In genomic region chr7:95470452-95470851, GRCh38 we compare ENCODE assay signal across 8 cellular contexts. TPM values are rescaled to one million over a fixed set of nuclear protein-coding genes. Genes with fewer than 3 reads are reported as not detected.
DNase-seq lines count a peak whose midpoint lies in the region; ATAC-seq and TF ChIP-seq lines count a peak whose summit lies in the region.

No MANE protein-coding gene starts in this region.

- H3K4me2 ChIP-seq in BLaER1: peak overlapping the region; percentile 39

- no peaks in the 10 kb centered on the region for H3K27me3 Mint-ChIP-seq in endodermal cell (ENCODE audit: insufficient read depth)
- H3K27me3 Mint-ChIP-seq in stimulated activated naive B cell treated with anti-CD40 and anti-IgM and Interleukin-4, amounts not matched to agents 10 μg/mL and 1 μg/mL and 100 μg/mL, for 72 hours: no peaks in the 10 kb centered on the region

- H3K27ac ChIP-seq in BLaER1 (no peak overlapping the region), endodermal cell (ENCODE audit: low read depth, low read length) (peak overlapping the region; percentile 95)

- H3K9ac ChIP-seq in BLaER1: no peak overlapping the region
- no peak overlapping the region for H3K9ac ChIP-seq in endodermal cell (ENCODE audit: extremely low read depth, low read length, poor library complexity, severe bottlenecking)

- no peaks in the 10 kb centered on the region for H3K9me3 ChIP-seq in BLaER1
- H3K9me3 ChIP-seq in endodermal cell (ENCODE audit: control insufficient read depth, low read length): no peaks in the 10 kb centered on the region

- no peak for TF ChIP-seq CTCF in endodermal cell (conservative IDR thresholded peaks at IDR 0.05)

- DNase-seq in NCI-H510A (lab: John Stamatoyannopoulos, UW): peak; percentile 37
- DNase-seq in endodermal cell: no peak
- DNase-seq in stimulated activated naive B cell treated with anti-CD40 and anti-IgM and Interleukin-4, amounts not matched to agents 10 μg/mL and 1 μg/mL and 100 μg/mL, for 72 hours: peak; percentile 9
- no peak for DNase-seq in activated CD4-positive, alpha-beta T cell treated with anti-CD3 and anti-CD28 coated beads, Interleukin-2, amount 50 U/mL, for 4 hours
- no peak for DNase-seq in activated naive CD4-positive, alpha-beta T cell (lab: John Stamatoyannopoulos, UW)

- 0 to 43% methylated on average over 1 to 3 of the region's 3 CpGs for WGBS in endodermal cell (ENCODE audit: insufficient coverage in 1 of 2, insufficient read length in 1 of 2), 2 experiments

- no peak overlapping the region for H3K4me3 Mint-ChIP-seq in endodermal cell
- no peak overlapping the region for H3K4me3 Mint-ChIP-seq in stimulated activated naive B cell treated with anti-CD40 and anti-IgM and Interleukin-4, amounts not matched to agents 10 μg/mL and 1 μg/mL and 100 μg/mL, for 72 hours

- H4K20me1 ChIP-seq in BLaER1: no peaks in the 10 kb centered on the region

- no peaks in the 10 kb centered on the region for H3K36me3 Mint-ChIP-seq in endodermal cell (ENCODE audit: low read depth)
- H3K36me3 Mint-ChIP-seq in stimulated activated naive B cell treated with anti-CD40 and anti-IgM and Interleukin-4, amounts not matched to agents 10 μg/mL and 1 μg/mL and 100 μg/mL, for 72 hours: no peaks in the 10 kb centered on the region

- no peaks in the 10 kb centered on the region for H3K36me3 ChIP-seq in BLaER1
- H3K36me3 ChIP-seq in endodermal cell (ENCODE audit: control insufficient read depth, insufficient read depth, low read length): no peaks in the 10 kb centered on the region

- H3K4me1 Mint-ChIP-seq in endodermal cell: peaks cover 22% of the 10 kb centered on the region
- peaks cover 2 to 22% of the 10 kb centered on the region in 2 donors for H3K4me1 Mint-ChIP-seq in stimulated activated naive B cell treated with anti-CD40 and anti-IgM and Interleukin-4, amounts not matched to agents 10 μg/mL and 1 μg/mL and 100 μg/mL, for 72 hours

- H3K4me3 ChIP-seq in BLaER1 (no peak overlapping the region), endodermal cell (ENCODE audit: low read length) (no peak overlapping the region)

- no peaks in the 10 kb centered on the region for H3K27me3 ChIP-seq in BLaER1
- H3K27me3 ChIP-seq in endodermal cell (ENCODE audit: control insufficient read depth, insufficient read depth, low read length, poor library complexity, severe bottlenecking): no peaks in the 10 kb centered on the region

- no peaks in the 10 kb centered on the region for H3K9me3 Mint-ChIP-seq in endodermal cell
- H3K9me3 Mint-ChIP-seq in stimulated activated naive B cell treated with anti-CD40 and anti-IgM and Interleukin-4, amounts not matched to agents 10 μg/mL and 1 μg/mL and 100 μg/mL, for 72 hours: no peaks in the 10 kb centered on the region

- H3K4me1 ChIP-seq in BLaER1: peaks cover 28% of the 10 kb centered on the region
- peaks cover 4% of the 10 kb centered on the region for H3K4me1 ChIP-seq in endodermal cell (ENCODE audit: control insufficient read depth, insufficient read depth, low read length)

- H3K27ac Mint-ChIP-seq in endodermal cell: no peak overlapping the region
- H3K27ac Mint-ChIP-seq in stimulated activated naive B cell treated with anti-CD40 and anti-IgM and Interleukin-4, amounts not matched to agents 10 μg/mL and 1 μg/mL and 100 μg/mL, for 72 hours: no peak overlapping the region

- ATAC-seq in GM19395 (IDR thresholded peaks at IDR 0.05; ENCODE audit: unreplicated experiment) (peak; percentile 99), HG03280 (IDR thresholded peaks at IDR 0.05; ENCODE audit: unreplicated experiment) (peak; percentile 90)
- ATAC-seq in stimulated activated naive B cell treated with anti-CD40 and anti-IgM and Interleukin-4, amounts not matched to agents 10 μg/mL and 1 μg/mL and 100 μg/mL, for 72 hours (replicated peaks): peak; percentile 92 to 96

RNA-seq across cellular contexts. Expression of gene ASB4, which starts 15.3 kb away (rescaled TPM):
- not detected for total RNA-seq in endodermal cell
- 0.21 TPM for polyA plus RNA-seq in endodermal cell (2013, experiment 1 of 2)
- polyA plus RNA-seq in endodermal cell (2013, experiment 2 of 2): 0.17 TPM

RNA-seq across cellular contexts. Expression of gene PON2, which starts 35.6 kb away (rescaled TPM):
- 10 to 100 TPM; 66.3 to 66.8 TPM for total RNA-seq in endodermal cell
- polyA plus RNA-seq in endodermal cell (2013, experiment 1 of 2): 297 TPM
- 287 TPM for polyA plus RNA-seq in endodermal cell (2013, experiment 2 of 2)

Comparison
In these comparisons a context has a peak if more than half of its experiments do, and no peak if none do; other contexts are left out.
1. DNase-seq: peak in NCI-H510A (single experiment) and stimulated activated naive B cell treated with anti-CD40 and anti-IgM and Interleukin-4, amounts not matched to agents 10 μg/mL and 1 μg/mL and 100 μg/mL, for 72 hours (single experiment); none in endodermal cell (single experiment), activated CD4-positive, alpha-beta T cell treated with anti-CD3 and anti-CD28 coated beads, Interleukin-2, amount 50 U/mL, for 4 hours (0 of 2) and activated naive CD4-positive, alpha-beta T cell (0 of 4).
2. Peak in every context shown above with its lines, with median percentiles within 50 percentile points of each other: ATAC-seq.